ENCODE assay signal across 1 cellular context in genomic region chr7:84145892-84146291, GRCh38.
TF ChIP-seq lines count a peak whose summit lies in the region.

No MANE protein-coding gene starts in this region.

TF ChIP-seq in SK-N-SH treated with all-trans-retinoic acid at 6 μM for 48 hours, 23 proteins besides CTCF, POLR2A, EP300 and RAD21 (continued from another document):
- TF ChIP-seq POU6F1 (CRISPR knock-in tag; IDR thresholded peaks at IDR 0.05; ENCODE audit: borderline replicate concordance, low read depth) (no peak), SNAI2 (CRISPR knock-in tag; IDR thresholded peaks at IDR 0.05) (no peak), BACH2 (CRISPR knock-in tag; IDR thresholded peaks at IDR 0.05; ENCODE audit: borderline replicate concordance) (no peak), OSR1 (CRISPR knock-in tag; IDR thresholded peaks at IDR 0.05) (no peak), ZNF8 (CRISPR knock-in tag; IDR thresholded peaks at IDR 0.05) (peak; percentile 39; the same call in 1 of the 2 replicates), TOX (CRISPR knock-in tag; IDR thresholded peaks at IDR 0.05; ENCODE audit: borderline replicate concordance) (peak; percentile 98), PPARA (CRISPR knock-in tag; IDR thresholded peaks at IDR 0.05; ENCODE audit: borderline replicate concordance) (no peak), ISL1 (CRISPR knock-in tag; IDR thresholded peaks at IDR 0.05) (peak; percentile 97), RARB (CRISPR knock-in tag; IDR thresholded peaks at IDR 0.05) (peak; percentile 86; the same call in 1 of the 2 replicates), ZNF565 (CRISPR knock-in tag; conservative IDR thresholded peaks at IDR 0.05; ENCODE audit: low read depth) (0 out of 2 replicates have a peak, but pooled peaks have one; percentile 41)
